1 cellular context compared by ENCODE assay signal in the genomic region with DNA sequence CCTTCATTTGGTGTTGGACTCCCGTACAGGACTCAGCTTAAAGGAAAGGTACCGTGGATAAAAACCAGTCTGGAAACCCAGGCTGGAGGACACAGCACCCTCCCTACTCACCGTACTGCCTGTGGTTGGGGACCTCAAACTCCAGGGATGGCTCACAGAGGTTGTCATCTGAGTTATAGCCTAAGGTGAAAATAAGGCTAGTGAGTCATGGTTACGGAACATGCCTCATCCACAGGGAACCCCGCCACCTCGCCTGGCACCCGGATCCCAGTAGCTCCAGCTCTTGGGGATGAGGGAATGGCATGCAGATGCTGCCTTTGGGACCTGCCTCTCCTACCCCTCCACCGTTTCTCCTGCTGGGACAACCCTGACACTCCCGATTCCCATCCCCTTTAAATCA.
TF ChIP-seq lines count a peak whose summit lies in the region.

No MANE protein-coding gene starts in this region.

TF ChIP-seq in GM12878, 131 proteins besides CTCF, POLR2A, EP300 and RAD21:
- TF ChIP-seq SUPT20H (IDR thresholded peaks at IDR 0.05; ENCODE audit: borderline replicate concordance, control insufficient read depth, low read depth, low read length) (no peak), SRF (IDR thresholded peaks at IDR 0.05; ENCODE audit: low read depth in 2 of 2, low read length in 2 of 2) (no peak), KAT2A (conservative IDR thresholded peaks at IDR 0.05; ENCODE audit: control insufficient read depth, low read depth, low read length) (no peak), CBX5 (IDR thresholded peaks at IDR 0.05; ENCODE audit: low read depth) (no peak), KLF5 (IDR thresholded peaks at IDR 0.05; ENCODE audit: partially characterized antibody) (no peak), ZNF274 (IDR thresholded peaks at IDR 0.05; ENCODE audit: insufficient read depth, insufficient read length) (no peak), STAT1 (conservative IDR thresholded peaks at IDR 0.05) (no peak), GATAD2B (conservative IDR thresholded peaks at IDR 0.05; ENCODE audit: low read depth) (no peak), BCL11A (IDR thresholded peaks at IDR 0.05; ENCODE audit: low read depth, low read length) (no peak), IKZF2 (IDR thresholded peaks at IDR 0.05) (no peak), ETV6 (conservative IDR thresholded peaks at IDR 0.05 in 1 of 2, IDR thresholded peaks at IDR 0.05 in 1 of 2; ENCODE audit: borderline replicate concordance in 1 of 2, low read depth in 1 of 2) (no peak), RAD51 (IDR thresholded peaks at IDR 0.05) (no peak)
- TF ChIP-seq, protein P1, sequence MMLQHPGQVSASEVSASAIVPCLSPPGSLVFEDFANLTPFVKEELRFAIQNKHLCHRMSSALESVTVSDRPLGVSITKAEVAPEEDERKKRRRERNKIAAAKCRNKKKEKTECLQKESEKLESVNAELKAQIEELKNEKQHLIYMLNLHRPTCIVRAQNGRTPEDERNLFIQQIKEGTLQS (IDR thresholded peaks at IDR 0.05; ENCODE audit: borderline replicate concordance, extremely low read depth, low read depth, low read length), result no peak
TF ChIP-seq in GM12878: peak in this region for 0.
